Comparison of ENCODE assay signal across 8 cellular contexts in the genomic region with DNA sequence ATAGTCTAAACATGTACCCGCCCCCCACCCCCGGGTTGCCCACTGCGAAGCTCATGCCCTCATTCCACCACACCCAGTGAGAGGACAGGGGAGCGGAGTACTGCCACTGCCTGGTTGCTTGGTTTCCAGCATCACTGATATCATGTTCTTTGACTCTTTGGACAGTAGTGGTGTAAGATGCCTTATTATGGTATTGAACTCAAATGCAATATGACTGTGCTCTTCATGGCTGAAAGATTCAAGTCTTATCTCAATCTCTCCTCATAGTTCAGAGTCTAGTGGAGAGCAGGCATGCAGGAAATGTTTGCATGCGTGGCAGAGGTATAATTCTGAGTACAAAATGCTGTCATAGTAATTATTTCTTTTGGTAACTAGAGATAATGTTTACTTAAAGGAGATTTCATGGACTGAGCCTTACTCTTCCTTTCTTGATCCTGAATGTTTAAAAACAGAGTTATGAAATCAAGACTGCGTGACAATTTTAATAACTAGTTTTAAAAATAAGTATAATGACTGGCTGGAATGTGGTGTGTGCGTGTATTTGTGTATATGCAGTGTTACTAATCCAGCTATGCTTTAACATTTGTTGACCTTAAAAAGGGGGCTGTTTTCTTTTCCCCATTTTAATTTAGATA. TPM values are rescaled to one million over a fixed set of nuclear protein-coding genes. Genes with fewer than 3 reads are reported as not detected.
DNase-seq lines count a peak whose midpoint lies in the region; ATAC-seq and TF ChIP-seq lines count a peak whose summit lies in the region.
"Not testable (repeated sequence)": the region's sequence is repeated elsewhere in the genome, so short reads cannot be mapped to it uniquely, and the experiment has no call there.

No MANE protein-coding gene starts in this region.

- not testable (repeated sequence) for H3K4me3 Mint-ChIP-seq in chondrocyte (ENCODE audit: unreplicated experiment); nephron

- not testable (repeated sequence) for H3K27me3 ChIP-seq in PC-3 (ENCODE audit: low read length); heart right ventricle; kidney epithelial cell (ENCODE audit: control insufficient read depth, insufficient read depth, low read length); smooth muscle cell (ENCODE audit: low read depth)

- CTCF ChIA-PET in PC-3 (lab: Charles Lee): not testable (repeated sequence)

- WGBS in heart right ventricle, 2 donors: 80 to 82% methylated on average over 7 of the region's 7 CpGs
- 70% methylated on average over 7 of the region's 7 CpGs for WGBS in smooth muscle cell (ENCODE audit: low lambda C conversion rate)

- POLR2A ChIA-PET in PC-3 (lab: Charles Lee; ENCODE audit: unreplicated experiment): not testable (repeated sequence)

- not testable (repeated sequence) for BruUV-seq in PC-3 (replicated peaks; lab: Mats Ljungman, UMichigan)

- not testable (repeated sequence) for ATAC-seq in PC-3
- ATAC-seq in heart right ventricle: peak in 7 of 8 donors; percentile 42 to 88 (median 60)

- H3K4me1 ChIP-seq in PC-3 (ENCODE audit: insufficient read depth, low read length) (peaks cover 30% of the 10 kb centered on the region), heart right ventricle (peaks cover 6 to 54% (median 35%) of the 10 kb centered on the region in 9 donors)
- H3K4me1 ChIP-seq in smooth muscle cell (ENCODE audit: low read depth): not testable (repeated sequence)

- H3K27ac ChIP-seq in PC-3 (ENCODE audit: low read length) (0 out of 2 replicates have a peak overlapping the region, but pooled peaks have one; percentile 14), heart right ventricle (peak overlapping the region in 2 of 10 donors; percentile 43 to 53), smooth muscle cell (ENCODE audit: low read depth) (peak overlapping the region; percentile 81)

- H3K4me1 Mint-ChIP-seq in chondrocyte (ENCODE audit: low read depth): peaks cover 49% of the 10 kb centered on the region
- H3K4me1 Mint-ChIP-seq in nephron: peaks cover 42% of the 10 kb centered on the region

- H4K20me1 ChIP-seq in PC-3 (ENCODE audit: low read length); smooth muscle cell (ENCODE audit: low read depth): not testable (repeated sequence)

- H3K79me2 ChIP-seq in PC-3 (ENCODE audit: low read length): not testable (repeated sequence)
- H3K79me2 ChIP-seq in smooth muscle cell (ENCODE audit: low read depth): peaks cover 19% of the 10 kb centered on the region

- not testable (repeated sequence) for H3K9ac ChIP-seq in PC-3 (ENCODE audit: low read length)
- H3K9ac ChIP-seq in smooth muscle cell (ENCODE audit: low read depth): peak overlapping the region; percentile 35

- H3K36me3 Mint-ChIP-seq in chondrocyte (ENCODE audit: low read depth): not testable (repeated sequence)
- H3K36me3 Mint-ChIP-seq in nephron (ENCODE audit: low read depth): peaks cover 18% of the 10 kb centered on the region

- H2AFZ ChIP-seq in PC-3 (ENCODE audit: low read length); smooth muscle cell (ENCODE audit: low read depth): not testable (repeated sequence)

- H3K4me2 ChIP-seq in PC-3 (ENCODE audit: low read length): not testable (repeated sequence)
- H3K4me2 ChIP-seq in smooth muscle cell: peak overlapping the region; percentile 64

- H3K27me3 Mint-ChIP-seq in chondrocyte (ENCODE audit: low read depth); nephron (ENCODE audit: low read depth): not testable (repeated sequence)

- not testable (repeated sequence) for TF ChIP-seq CTCF in PC-3 (conservative IDR thresholded peaks at IDR 0.05; ENCODE audit: low read depth, low read length); chondrocyte (IDR thresholded peaks at IDR 0.05); heart right ventricle (IDR thresholded peaks at IDR 0.05); kidney epithelial cell (IDR thresholded peaks at IDR 0.05; ENCODE audit: insufficient read depth, low read length, poor library complexity, severe bottlenecking); nephron (IDR thresholded peaks at IDR 0.05; ENCODE audit: unreplicated experiment in 3 of 3); smooth muscle cell (IDR thresholded peaks at IDR 0.05; ENCODE audit: borderline replicate concordance, insufficient read depth, poor library complexity, severe bottlenecking)

- H3K4me3 ChIP-seq in PC-3 (ENCODE audit: low read length); heart right ventricle; kidney epithelial cell (ENCODE audit: low read depth, low read length); smooth muscle cell: not testable (repeated sequence)

- DNase-seq in EH (ENCODE audit: low read depth) (peak; percentile 49), fibroblast of peridontal ligament (ENCODE audit: extremely low read depth) (peak; percentile 68), kidney epithelial cell (ENCODE audit: low read depth) (peak; percentile 53)
- DNase-seq in PC-3; chondrocyte (ENCODE audit: low spot score); heart right ventricle; smooth muscle cell (lab: John Stamatoyannopoulos, UW; ENCODE audit: unreplicated experiment): not testable (repeated sequence)

- not testable (repeated sequence) for H3K9me3 ChIP-seq in PC-3 (ENCODE audit: low read length); heart right ventricle; smooth muscle cell (replicated peaks; ENCODE audit: low read depth)

- not testable (repeated sequence) for H3F3A ChIP-seq in PC-3 (ENCODE audit: low read length, unreplicated experiment); smooth muscle cell (ENCODE audit: low read depth)

- peak overlapping the region; percentile 75 for H3K27ac Mint-ChIP-seq in chondrocyte (ENCODE audit: unreplicated experiment)
- peak overlapping the region; percentile 24 to 84 (median 60) for H3K27ac Mint-ChIP-seq in nephron

- not testable (repeated sequence) for H3K36me3 ChIP-seq in PC-3 (ENCODE audit: low read depth, low read length); kidney epithelial cell (ENCODE audit: control insufficient read depth, insufficient read depth, low read length); smooth muscle cell (ENCODE audit: low read depth)
- H3K36me3 ChIP-seq in heart right ventricle: peaks cover 0 to 24% (median 3%) of the 10 kb centered on the region in 9 donors

- H3K9me2 ChIP-seq in PC-3 (replicated peaks; ENCODE audit: low read length): not testable (repeated sequence)

- intact Hi-C loops in PC-3 (cut with micrococcal nuclease): not testable (repeated sequence)
- intact Hi-C loops in heart right ventricle (cut with DNase I): loop anchor here in 3 of 10 donors (5.0 to 10.0 kb wide), 3 partner anchors 116 to 203 kb away; a partner anchor contains a TSS

- not testable (repeated sequence) for H3K9me3 Mint-ChIP-seq in chondrocyte (ENCODE audit: low read depth); nephron

RNA-seq across cellular contexts. Expression of a gene that starts 55.6 kb away (rescaled TPM):
- total RNA-seq in PC-3 (2014; rRNA removed) (1.6 and 2.4 TPM in 2 replicates), chondrocyte (0.54 to 1.3 TPM (median 1.3 TPM) in 3 replicates), heart right ventricle (10 to 100 TPM in 1 of 10 donors, 1 to 10 TPM in 9; 3.2 to 10.6 (median 5.9) TPM), kidney epithelial cell (1.3 and 1.9 TPM in 2 replicates), smooth muscle cell (1.7 and 3.6 TPM in 2 replicates)
- polyA plus RNA-seq in heart right ventricle (1 to 10 TPM; 4.1 to 6.7 TPM), smooth muscle cell (0.47 and 2.2 TPM in 2 replicates)
